ENCODE assay signal across 34 cellular contexts in genomic region chr7:154690411-154690810, GRCh38.
"Had no signal": no experiment of that assay in that cellular context is flagged by ENCODE, and none has a peak within 500 bp of the region (broad histone marks: within the 10 kb centered on the region; RNA-seq: fewer than 3 reads in every experiment).

No MANE protein-coding gene starts in this region.

- DNase-seq: Karpas-422, Kasumi-1, MG63, MM.1S, MV-4-11, NCI-H1048, NCI-H1092, NCI-H1092 treated with DMSO at 0.1 percent for 48 hours, NCI-H1105, NCI-H1105 treated with DMSO at 0.1 percent for 48 hours, NCI-H1417, NCI-H1417 treated with DMSO at 0.1 percent for 48 hours, NCI-H1436, NCI-H1436 treated with DMSO at 0.1 percent for 48 hours, NCI-H146, NCI-H1694, NCI-H1694 treated with DMSO at 0.1 percent for 48 hours, NCI-H187, NCI-H187 treated with DMSO at 0.1 percent for 48 hours, NCI-H1930, NCI-H2029, NCI-H2029 treated with DMSO at 0.1 percent for 48 hours, NCI-H2081, NCI-H2081 treated with DMSO at 0.1 percent for 48 hours, NCI-H2107, NCI-H2171, NCI-H2171 treated with DMSO at 0.1 percent for 48 hours, NCI-H2227 treated with DMSO at 0.1 percent for 48 hours, NCI-H226, NCI-H345, NCI-H446, NCI-H446 treated with DMSO at 0.1 percent for 48 hours, NCI-H510A, NCI-H510A treated with DMSO at 0.1 percent for 48 hours had no signal

- H3K27me3 ChIP-seq: MG63 had no signal

- H3K9me3 ChIP-seq: MG63 had no signal

- H3K4me3 ChIP-seq: MG63 had no signal

- H3K36me3 ChIP-seq: MG63 had no signal
